Comparison of ENCODE assay signal across 1 cellular context in genomic region chr5:68134033-68134668, GRCh38.
TF ChIP-seq lines count a peak whose summit lies in the region.

No MANE protein-coding gene starts in this region.

TF ChIP-seq in GM23338, 12 proteins besides CTCF, POLR2A, EP300 and RAD21 (continued from another document):
- no peak for TF ChIP-seq ETS1 (IDR thresholded peaks at IDR 0.05)
- no peak for TF ChIP-seq EZH2 (IDR thresholded peaks at IDR 0.05; ENCODE audit: low read depth, unreplicated experiment)
- TF ChIP-seq JUNB (IDR thresholded peaks at IDR 0.05; ENCODE audit: unreplicated experiment) = no peak
- TF ChIP-seq REST (IDR thresholded peaks at IDR 0.05; ENCODE audit: unreplicated experiment) = no peak
- no peak for TF ChIP-seq EZH2phosphoT487 (IDR thresholded peaks at IDR 0.05; ENCODE audit: unreplicated experiment)
- TF ChIP-seq NANOG (IDR thresholded peaks at IDR 0.05; ENCODE audit: borderline replicate concordance) = no peak
- TF ChIP-seq ZNF462 (CRISPR knock-in tag; IDR thresholded peaks at IDR 0.05) = no peak
